Comparison of ENCODE assay signal across 36 cellular contexts in genomic region chr2:156765043-156765442, GRCh38.
"Had no signal": no experiment of that assay in that cellular context is flagged by ENCODE, and none has a peak within 500 bp of the region (broad histone marks: within the 10 kb centered on the region; RNA-seq: fewer than 3 reads in every experiment).

No MANE protein-coding gene starts in this region.

- H3K27ac Mint-ChIP-seq: activated CD4-positive, alpha-beta memory T cell treated with anti-CD3 and anti-CD28 coated beads for 36 hours; activated naive CD4-positive, alpha-beta T cell treated with anti-CD3 and anti-CD28 coated beads, Interleukin-2, amount 10 ng/mL, durations not matched to agents 7 days and 5 days; activated naive CD8-positive, alpha-beta T cell; activated naive CD8-positive, alpha-beta T cell treated with anti-CD3 and anti-CD28 coated beads, Interleukin-2, amount 50 U/mL, for 24 hours; T-cell; WTC11 had no signal

- ATAC-seq: activated CD4-positive, CD25-positive, alpha-beta regulatory T cell treated with anti-CD3 and anti-CD28 coated beads, Interleukin-2, amount 50 U/mL, for 24 hours; activated naive CD8-positive, alpha-beta T cell treated with anti-CD3 and anti-CD28 coated beads, Interleukin-2, amount 50 U/mL, for 24 hours; activated T-cell treated with anti-CD3 and anti-CD28 coated beads, Interleukin-2, amount 50 U/mL, for 4 hours; PC-3; SK-N-SH treated with all-trans-retinoic acid at 6 μM for 48 hours; T-cell; WTC11 had no signal

- H3K27me3 ChIP-seq: brain microvascular endothelial cell, cardiac muscle cell, MG63, Peyer's patch had no signal

- DNase-seq: activated CD4-positive, alpha-beta memory T cell treated with anti-CD3 and anti-CD28 coated beads for 36 hours; activated CD4-positive, alpha-beta T cell treated with anti-CD3 and anti-CD28 coated beads for 4 hours; activated CD4-positive, alpha-beta T cell treated with anti-CD3 and anti-CD28 coated beads, Interleukin-2, amount 50 U/mL, for 1 hour; activated CD8-positive, alpha-beta memory T cell treated with anti-CD3 and anti-CD28 coated beads, Interleukin-2, amount 50 U/mL, for 4 hours; activated effector memory CD4-positive, alpha-beta T cell treated with Interleukin-2 at 50 U/mL for 16 hours; activated naive CD4-positive, alpha-beta T cell treated with anti-CD3 and anti-CD28 coated beads, Interleukin-2, amount 10 ng/mL, durations not matched to agents 7 days and 5 days; activated naive CD8-positive, alpha-beta T cell treated with anti-CD3 and anti-CD28 coated beads, Interleukin-2, amount 50 U/mL, for 24 hours; activated T-cell treated with anti-CD3 and anti-CD28 coated beads for 4 hours; activated T-cell treated with anti-CD3 and anti-CD28 coated beads, Interleukin-2, amount 50 U/mL, for 4 hours; anterior cingulate cortex; brain microvascular endothelial cell; Karpas-422; MG63; NCI-H1048; NCI-H1105 treated with DMSO at 0.1 percent for 48 hours; NCI-H1436; NCI-H1694; NCI-H1930; NCI-H2081 treated with DMSO at 0.1 percent for 48 hours; NCI-H226; NCI-H446 treated with DMSO at 0.1 percent for 48 hours; NCI-H524; NCI-H69; NCI-H82; PC-3; Peyer's patch; RPMI8226; SIG-M5; T-cell; T-helper 9 cell had no signal

- H3K9me3 ChIP-seq: MG63, Peyer's patch had no signal

- H3K27ac ChIP-seq: brain microvascular endothelial cell, cardiac muscle cell, Peyer's patch had no signal

- H3K27me3 Mint-ChIP-seq: activated CD4-positive, alpha-beta memory T cell treated with anti-CD3 and anti-CD28 coated beads for 36 hours; activated naive CD4-positive, alpha-beta T cell treated with anti-CD3 and anti-CD28 coated beads, Interleukin-2, amount 10 ng/mL, durations not matched to agents 7 days and 5 days; activated naive CD8-positive, alpha-beta T cell treated with anti-CD3 and anti-CD28 coated beads, Interleukin-2, amount 50 U/mL, for 24 hours; central memory CD8-positive, alpha-beta T cell; T-cell had no signal

- H3K4me1 ChIP-seq: Peyer's patch had no signal

- H3K4me3 Mint-ChIP-seq: activated CD4-positive, alpha-beta memory T cell treated with anti-CD3 and anti-CD28 coated beads for 36 hours; activated naive CD4-positive, alpha-beta T cell treated with anti-CD3 and anti-CD28 coated beads, Interleukin-2, amount 10 ng/mL, durations not matched to agents 7 days and 5 days; activated naive CD8-positive, alpha-beta T cell; activated naive CD8-positive, alpha-beta T cell treated with anti-CD3 and anti-CD28 coated beads, Interleukin-2, amount 50 U/mL, for 24 hours; activated T-cell treated with anti-CD3 and anti-CD28 coated beads, Interleukin-2, amount 50 U/mL, for 4 hours; central memory CD8-positive, alpha-beta T cell; T-cell; WTC11 had no signal

- H3K36me3 ChIP-seq: brain microvascular endothelial cell, cardiac muscle cell, MG63, Peyer's patch had no signal

- H3K4me1 Mint-ChIP-seq: activated naive CD4-positive, alpha-beta T cell treated with anti-CD3 and anti-CD28 coated beads, Interleukin-2, amount 10 ng/mL, durations not matched to agents 7 days and 5 days; activated naive CD8-positive, alpha-beta T cell treated with anti-CD3 and anti-CD28 coated beads, Interleukin-2, amount 50 U/mL, for 24 hours; central memory CD8-positive, alpha-beta T cell; T-cell had no signal

- H3K4me3 ChIP-seq: cardiac muscle cell, MG63, Peyer's patch had no signal

- H3K36me3 Mint-ChIP-seq: activated CD4-positive, alpha-beta memory T cell treated with anti-CD3 and anti-CD28 coated beads for 36 hours; activated naive CD4-positive, alpha-beta T cell treated with anti-CD3 and anti-CD28 coated beads, Interleukin-2, amount 10 ng/mL, durations not matched to agents 7 days and 5 days; activated naive CD8-positive, alpha-beta T cell; T-cell had no signal
